ENCODE assay signal across 8 cellular contexts in the genomic region with DNA sequence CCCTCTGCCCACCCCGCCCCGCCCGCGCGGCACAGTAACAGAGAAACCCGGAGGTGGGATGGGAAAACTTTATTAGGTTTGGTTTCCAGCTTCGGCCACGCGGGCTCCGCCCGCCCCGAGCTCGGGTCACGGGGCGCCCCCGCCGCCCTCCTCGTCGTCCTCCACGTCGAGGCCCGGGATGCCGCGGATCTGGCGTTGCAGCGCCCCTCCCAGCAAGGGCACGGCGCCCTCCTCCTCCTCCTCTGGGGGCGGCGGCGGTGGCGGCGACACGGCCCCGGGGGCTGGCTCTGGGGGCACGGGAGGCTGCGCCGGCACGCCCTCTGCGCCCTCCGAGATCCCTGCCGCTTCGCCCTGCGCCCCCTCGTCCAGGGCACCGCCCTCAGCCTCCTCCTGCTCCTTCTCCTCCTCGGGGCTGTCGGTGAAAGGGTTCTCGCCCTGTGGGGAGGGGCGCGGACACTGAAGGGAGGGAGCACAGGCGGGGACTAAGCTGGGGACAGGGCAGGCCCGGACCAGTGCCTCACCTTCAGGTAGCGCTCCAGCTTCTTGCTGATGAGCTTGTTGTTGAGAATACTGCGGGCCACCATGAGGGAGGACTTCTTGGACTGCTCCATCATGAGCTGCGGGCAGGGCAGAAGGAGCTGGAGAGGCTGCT. TPM values are rescaled to one million over a fixed set of nuclear protein-coding genes. Genes with fewer than 3 reads are reported as not detected.
DNase-seq lines count a peak whose midpoint lies in the region; ATAC-seq and TF ChIP-seq lines count a peak whose summit lies in the region.

No MANE protein-coding gene starts in this region.

- 3 to 16% (median 3%) methylated on average over 7 to 56 of the region's 56 CpGs for WGBS in heart left ventricle, 4 donors

- H3K4me1 ChIP-seq in heart left ventricle = peaks cover 11 to 44% (median 38%) of the 10 kb centered on the region in 12 donors

- H3K27me3 Mint-ChIP-seq in activated CD4-positive, alpha-beta memory T cell treated with anti-CD3 and anti-CD28 coated beads for 36 hours = peaks cover 2% of the 10 kb centered on the region
- H3K27me3 Mint-ChIP-seq in progenitor cell of endocrine pancreas = no peaks in the 10 kb centered on the region

- H3K27me3 ChIP-seq in AG04450 (ENCODE audit: control insufficient read depth, insufficient read depth, low read length) = no peaks in the 10 kb centered on the region
- H3K27me3 ChIP-seq in heart left ventricle = no peaks in the 10 kb centered on the region

- DNase-seq in AG04450 (ENCODE audit: low read depth, low spot score) = no peak
- DNase-seq in GM10266 (ENCODE audit: extremely low spot score) = peak; percentile 69
- peak; percentile 48 for DNase-seq in MV-4-11 (lab: John Stamatoyannopoulos, UW)
- DNase-seq in activated CD4-positive, alpha-beta memory T cell treated with anti-CD3 and anti-CD28 coated beads for 36 hours = peak; percentile 67
- peak in 2 of 5 donors; percentile 57 to 60 for DNase-seq in heart left ventricle
- DNase-seq in progenitor cell of endocrine pancreas (ENCODE audit: low spot score, unreplicated experiment) = no peak
- DNase-seq in epidermal melanocyte (ENCODE audit: insufficient read length, low spot score) = no peak

- H3K4me1 Mint-ChIP-seq in activated CD4-positive, alpha-beta memory T cell treated with anti-CD3 and anti-CD28 coated beads for 36 hours (ENCODE audit: low read depth) = peaks cover 40% of the 10 kb centered on the region
- H3K4me1 Mint-ChIP-seq in progenitor cell of endocrine pancreas (ENCODE audit: low read depth) = peaks cover 27% of the 10 kb centered on the region

- no peaks in the 10 kb centered on the region for H3K9me3 ChIP-seq in AG04450 (ENCODE audit: control insufficient read depth, insufficient read depth, low read length)
- no peaks in the 10 kb centered on the region for H3K9me3 ChIP-seq in heart left ventricle

- H3K27ac ChIP-seq in AG04450 (ENCODE audit: low read depth, low read length) = peak overlapping the region; percentile 47
- H3K27ac ChIP-seq in heart left ventricle = peak overlapping the region; percentile 62 to 99 (median 94)

- peak overlapping the region; percentile 96 for H3K27ac Mint-ChIP-seq in activated CD4-positive, alpha-beta memory T cell treated with anti-CD3 and anti-CD28 coated beads for 36 hours
- peak overlapping the region; percentile 96 for H3K27ac Mint-ChIP-seq in progenitor cell of endocrine pancreas

- H3K4me3 Mint-ChIP-seq in activated CD4-positive, alpha-beta memory T cell treated with anti-CD3 and anti-CD28 coated beads for 36 hours = peak overlapping the region; percentile 95
- peak overlapping the region; percentile 98 for H3K4me3 Mint-ChIP-seq in progenitor cell of endocrine pancreas (ENCODE audit: low read depth)

- POLR2A ChIA-PET in AG04450 (lab: Yijun Ruan, JAX) = interaction anchor here (0.6 to 3.0 kb wide), 9 partner anchors 9 to 244 kb away, joined by 3 to 25 read pairs (median 4); a partner anchor contains a TSS
- POLR2A ChIA-PET in activated CD4-positive, alpha-beta memory T cell treated with anti-CD3 and anti-CD28 coated beads for 36 hours (lab: Charles Lee) = interaction anchor here (0.7 to 3.6 kb wide), 14 partner anchors 18 to 175 kb away, joined by 3 to 51 read pairs (median 5); a partner anchor contains a TSS

- TF ChIP-seq CTCF in AG04450 (IDR thresholded peaks at IDR 0.05; ENCODE audit: low read depth, low read length) (no peak), GM10266 (IDR thresholded peaks at IDR 0.05; ENCODE audit: control insufficient read depth, insufficient read depth, low read depth, missing control alignments) (no peak), heart left ventricle (IDR thresholded peaks at IDR 0.05) (peak in 1 of 12 donors; percentile 20), progenitor cell of endocrine pancreas (IDR thresholded peaks at IDR 0.05; ENCODE audit: unreplicated experiment) (no peak)

- no peak for TF ChIP-seq POLR2A in heart left ventricle (IDR thresholded peaks at IDR 0.05)

- CTCF ChIA-PET in AG04450 (lab: Charles Lee) = interaction anchor here (0.6 to 1.1 kb wide), 6 partner anchors 12 to 288 kb away, joined by 3 to 7 read pairs (median 3); no protein-coding TSS in a partner anchor
- CTCF ChIA-PET in activated CD4-positive, alpha-beta memory T cell treated with anti-CD3 and anti-CD28 coated beads for 36 hours (lab: Charles Lee) = interaction anchor here (0.7 to 6.0 kb wide), 12 partner anchors 12 to 805 kb away, joined by 3 to 57 read pairs (median 4); a partner anchor contains a TSS

- intact Hi-C loops in activated CD4-positive, alpha-beta memory T cell treated with anti-CD3 and anti-CD28 coated beads for 36 hours (cut with micrococcal nuclease) = loop anchor here (1.0 to 5.0 kb wide), 5 partner anchors 39 to 457 kb away; a partner anchor contains a TSS
- intact Hi-C loops in heart left ventricle (cut with DNase I) = loop anchor here (1.0 to 10.0 kb wide), 14 partner anchors 24 to 253 kb away; a partner anchor contains a TSS

- peaks cover 6% of the 10 kb centered on the region for H3K36me3 Mint-ChIP-seq in activated CD4-positive, alpha-beta memory T cell treated with anti-CD3 and anti-CD28 coated beads for 36 hours
- peaks cover 3% of the 10 kb centered on the region for H3K36me3 Mint-ChIP-seq in progenitor cell of endocrine pancreas (ENCODE audit: insufficient read depth)

- H3K4me3 ChIP-seq in AG04450 (ENCODE audit: low read depth, low read length) (peak overlapping the region; percentile 67), heart left ventricle (peak overlapping the region; percentile 39 to 99 (median 88))

- peaks cover 0 to 15% (median 3%) of the 10 kb centered on the region in 9 donors for H3K36me3 ChIP-seq in heart left ventricle

- ATAC-seq in HG02623 (IDR thresholded peaks at IDR 0.05; ENCODE audit: unreplicated experiment) (peak; percentile 20), heart left ventricle (peak in 2 of 4 donors; percentile 24 to 33)

- H3K9me3 Mint-ChIP-seq in activated CD4-positive, alpha-beta memory T cell treated with anti-CD3 and anti-CD28 coated beads for 36 hours = no peaks in the 10 kb centered on the region
- H3K9me3 Mint-ChIP-seq in progenitor cell of endocrine pancreas (ENCODE audit: low read depth) = no peaks in the 10 kb centered on the region

RNA-seq across cellular contexts. Expression of a gene that starts 0.5 kb away (rescaled TPM):
- polyA plus RNA-seq in AG04450 (2011; rRNA removed) (11.7 and 12.4 TPM in 2 replicates), heart left ventricle (10 to 100 TPM in 1 of 2 donors, 1 to 10 TPM in 1; 9.6 to 17.5 TPM)
- 7.6 and 9.5 TPM in 2 replicates for polyA minus RNA-seq in AG04450 (2011; rRNA and poly(A)+ RNA removed)
- 10 to 100 TPM; 31.5 to 37.2 TPM for total RNA-seq in activated CD4-positive, alpha-beta memory T cell treated with anti-CD3 and anti-CD28 coated beads for 36 hours
- total RNA-seq in heart left ventricle (10 to 100 TPM; 15.3 to 24.8 (median 18.9) TPM), progenitor cell of endocrine pancreas (44.0 and 51.9 TPM in 2 replicates)

RNA-seq across cellular contexts. Expression of a gene that starts 38.7 kb away (rescaled TPM):
- polyA plus RNA-seq in AG04450 (2011; rRNA removed) (30.4 and 36.6 TPM in 2 replicates), heart left ventricle (10 to 100 TPM; 43.3 to 67.5 TPM)
- polyA minus RNA-seq in AG04450 (2011; rRNA and poly(A)+ RNA removed) = 51.9 and 52.1 TPM in 2 replicates
- total RNA-seq in activated CD4-positive, alpha-beta memory T cell treated with anti-CD3 and anti-CD28 coated beads for 36 hours = 100 to 1,000 TPM in 1 of 2 experiments, 10 to 100 TPM in 1; 94.2 to 100 TPM
- total RNA-seq in heart left ventricle (10 to 100 TPM; 46.5 to 72.2 (median 60.1) TPM), progenitor cell of endocrine pancreas (208 and 228 TPM in 2 replicates)

RNA-seq across cellular contexts. Expression of a gene that starts 47.8 kb away (rescaled TPM):
- polyA plus RNA-seq in AG04450 (2011; rRNA removed) (7.8 and 11.5 TPM in 2 replicates), heart left ventricle (10 to 100 TPM; 31.1 to 76.9 TPM)
- 29.6 and 47.3 TPM in 2 replicates for polyA minus RNA-seq in AG04450 (2011; rRNA and poly(A)+ RNA removed)
- total RNA-seq in activated CD4-positive, alpha-beta memory T cell treated with anti-CD3 and anti-CD28 coated beads for 36 hours = 100 to 1,000 TPM in 1 of 2 experiments, 10 to 100 TPM in 1; 94.5 to 103 TPM
- total RNA-seq in heart left ventricle (10 to 100 TPM; 31.4 to 78.9 (median 61.8) TPM), progenitor cell of endocrine pancreas (144 and 148 TPM in 2 replicates)

Comparison
In these comparisons a context has a peak if more than half of its experiments do, and no peak if none do; other contexts are left out.
1. DNase-seq: peak in GM10266 (single experiment), MV-4-11 (single experiment) and activated CD4-positive, alpha-beta memory T cell treated with anti-CD3 and anti-CD28 coated beads for 36 hours (single experiment); none in AG04450 (single experiment), progenitor cell of endocrine pancreas (single experiment) and epidermal melanocyte (single experiment).